18 cellular contexts compared by ENCODE assay signal in the genomic region with DNA sequence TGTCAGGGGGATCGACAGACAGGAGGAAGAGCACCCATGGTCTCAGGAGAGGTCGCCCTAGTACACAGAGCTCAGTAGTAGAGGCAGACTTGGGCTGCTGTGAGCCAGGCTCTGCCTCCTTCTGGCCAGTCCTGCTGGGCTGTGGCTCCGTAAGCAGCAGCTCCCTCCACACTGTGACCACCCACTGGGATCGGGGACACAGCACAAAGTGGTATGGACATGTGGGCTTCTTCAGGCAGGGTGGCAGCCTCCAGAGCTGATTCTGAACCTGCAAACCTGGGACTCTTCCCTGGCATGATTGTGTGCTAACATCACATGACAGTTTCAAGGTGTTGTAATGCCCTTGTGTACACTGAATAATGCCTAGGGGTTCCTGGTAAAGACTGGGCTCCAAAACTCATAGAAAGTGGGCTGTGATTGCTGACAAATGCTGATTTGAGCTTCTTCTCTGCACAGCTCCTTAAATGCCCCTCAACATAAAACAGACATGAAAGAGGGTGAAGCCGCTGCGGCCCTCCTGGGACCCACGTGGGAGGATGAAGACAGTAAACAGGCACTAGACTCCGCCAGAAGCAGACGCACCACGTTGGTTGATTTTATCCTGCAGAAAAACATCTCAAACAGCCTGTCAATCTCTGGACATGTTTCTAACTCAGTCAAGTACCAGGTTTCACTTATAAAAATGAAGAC.
DNase-seq lines count a peak whose midpoint lies in the region; ATAC-seq and TF ChIP-seq lines count a peak whose summit lies in the region.
"Had no signal": no experiment of that assay in that cellular context is flagged by ENCODE, and none has a peak within 500 bp of the region (broad histone marks: within the 10 kb centered on the region; RNA-seq: fewer than 3 reads in every experiment).

No MANE protein-coding gene starts in this region.

- no peak overlapping the region for H3K9ac ChIP-seq in BLaER1
- H3K9ac ChIP-seq in DND-41 (ENCODE audit: low read depth, low read length) = no peak overlapping the region
- H3K9ac ChIP-seq in NT2/D1 (ENCODE audit: insufficient read length, low read depth) = peak overlapping the region; percentile 22

- DNase-seq in DND-41 (no peak), NT2/D1 (ENCODE audit: low read depth, low spot score) (no peak), islet precursor cell (peak; percentile 55), NCI-H510A (lab: John Stamatoyannopoulos, UW) (no peak), DMS153 (lab: John Stamatoyannopoulos, UW) (no peak)
- DNase-seq: DMS 273 treated with DMSO at 0.1 percent for 48 hours, H7, Kasumi-1, MM.1S, NCI-H1092, NCI-H1694, NCI-H2081 treated with DMSO at 0.1 percent for 48 hours, NCI-H345, NCI-H526 had no signal

- H3K4me1 ChIP-seq in BLaER1 (peaks cover 14% of the 10 kb centered on the region), DND-41 (ENCODE audit: insufficient read depth, low read length) (peaks cover 17% of the 10 kb centered on the region), NT2/D1 (ENCODE audit: insufficient read depth, insufficient read length) (peaks cover 9% of the 10 kb centered on the region)
- H3K4me1 ChIP-seq: Peyer's patch, SJSA1 had no signal

- no peak for TF ChIP-seq CTCF in DND-41 (IDR thresholded peaks at IDR 0.05; ENCODE audit: borderline replicate concordance, extremely low read depth, low read length, poor library complexity, severe bottlenecking)

- H4K20me1 ChIP-seq in BLaER1 (no peaks in the 10 kb centered on the region), DND-41 (ENCODE audit: insufficient read depth, low read length) (peaks cover 3% of the 10 kb centered on the region; the same call in 1 of the 2 replicates)

- no peaks in the 10 kb centered on the region for H3K9me3 ChIP-seq in BLaER1
- H3K9me3 ChIP-seq in DND-41 (ENCODE audit: insufficient read depth, low read length, severe bottlenecking) = no peaks in the 10 kb centered on the region
- no peaks in the 10 kb centered on the region for H3K9me3 ChIP-seq in NT2/D1 (ENCODE audit: insufficient read depth, low read length)
- H3K9me3 ChIP-seq: Peyer's patch, SJSA1 had no signal

- H3K27me3 ChIP-seq in BLaER1 = no peaks in the 10 kb centered on the region
- H3K27me3 ChIP-seq in DND-41 (ENCODE audit: insufficient read depth, low read length, poor library complexity) = peaks cover 14% of the 10 kb centered on the region
- no peaks in the 10 kb centered on the region for H3K27me3 ChIP-seq in NT2/D1 (ENCODE audit: insufficient read depth, insufficient read length)
- H3K27me3 ChIP-seq: Peyer's patch, SJSA1 had no signal

- no peak overlapping the region for H3K27ac ChIP-seq in BLaER1
- peak overlapping the region; percentile 54 for H3K27ac ChIP-seq in DND-41 (ENCODE audit: low read length)
- H3K27ac ChIP-seq: Peyer's patch, SJSA1 had no signal

- H2AFZ ChIP-seq in DND-41 (ENCODE audit: low read depth, low read length) = no peak overlapping the region

- ATAC-seq in DND-41 (ENCODE audit: insufficient read depth, low read depth) = no peak
- no peak for ATAC-seq in GM19324 (IDR thresholded peaks at IDR 0.05; ENCODE audit: low FRiP score, unreplicated experiment)

- no peaks in the 10 kb centered on the region for H3K79me2 ChIP-seq in DND-41 (ENCODE audit: insufficient read depth, low read length)

- H3K4me2 ChIP-seq in BLaER1 (peak overlapping the region; percentile 66), DND-41 (ENCODE audit: insufficient read depth, low read length) (no peak overlapping the region)

- H3K36me3 ChIP-seq in BLaER1 (no peaks in the 10 kb centered on the region), DND-41 (ENCODE audit: insufficient read depth, low read length) (no peaks in the 10 kb centered on the region), NT2/D1 (ENCODE audit: insufficient read depth, insufficient read length, low read length) (no peaks in the 10 kb centered on the region)
- H3K36me3 ChIP-seq: Peyer's patch, SJSA1 had no signal

- H3K4me3 ChIP-seq in BLaER1 (no peak overlapping the region), DND-41 (ENCODE audit: low read depth in 1 of 2, low read length in 2 of 2) (no peak overlapping the region), NT2/D1 (ENCODE audit: insufficient read length, low read depth) (no peak overlapping the region)
- H3K4me3 ChIP-seq: Peyer's patch, SJSA1 had no signal
